Comparison of ENCODE assay signal across 22 cellular contexts in the genomic region with DNA sequence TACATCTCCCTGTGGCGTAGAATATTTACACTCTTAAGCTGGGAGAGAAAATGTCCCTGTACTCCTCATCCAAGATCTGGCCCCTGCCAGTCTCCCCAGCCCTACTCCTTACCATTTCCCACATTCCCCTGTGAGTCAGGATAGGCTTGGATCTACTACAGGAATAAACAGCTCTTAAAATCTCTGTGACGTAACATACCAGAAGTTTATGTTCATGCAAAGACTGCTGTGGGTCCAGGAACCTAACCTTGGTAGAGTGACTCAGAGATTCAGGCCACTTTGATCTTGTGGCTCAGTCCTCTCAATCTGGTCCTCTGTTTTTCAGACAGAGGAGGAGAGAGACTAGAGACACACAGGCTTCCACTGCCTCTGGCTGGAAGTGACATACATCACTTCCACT. TPM values are rescaled to one million over a fixed set of nuclear protein-coding genes. Genes with fewer than 3 reads are reported as not detected.
DNase-seq lines count a peak whose midpoint lies in the region; ATAC-seq, FAIRE-seq and TF ChIP-seq lines count a peak whose summit lies in the region.
"Had no signal": no experiment of that assay in that cellular context is flagged by ENCODE, and none has a peak within 500 bp of the region (broad histone marks: within the 10 kb centered on the region; RNA-seq: fewer than 3 reads in every experiment).

No MANE protein-coding gene starts in this region.

- H4K20me1 ChIP-seq in PC-3 (ENCODE audit: low read length), result no peaks in the 10 kb centered on the region

- no peak overlapping the region for H3K4me3 Mint-ChIP-seq in activated T-cell treated with anti-CD3 and anti-CD28 coated beads, Interleukin-2, amount 50 U/mL, for 24 hours
- H3K4me3 Mint-ChIP-seq: B cell; CD4-positive, CD25-positive, alpha-beta regulatory T cell; GM23338; IgD-negative memory B cell had no signal

- no peak overlapping the region for H3K4me3 ChIP-seq in PC-3 (ENCODE audit: low read length)
- H3K4me3 ChIP-seq in bronchial epithelial cell (ENCODE audit: low read depth, low read length), result no peak overlapping the region
- H3K4me3 ChIP-seq: GM23338 had no signal

- no peaks in the 10 kb centered on the region for H3K9me3 ChIP-seq in PC-3 (ENCODE audit: low read length)

- H3F3A ChIP-seq in PC-3 (ENCODE audit: low read length, unreplicated experiment), result no peaks in the 10 kb centered on the region

- H3K36me3 ChIP-seq in PC-3 (ENCODE audit: low read depth, low read length) (no peaks in the 10 kb centered on the region), bronchial epithelial cell (ENCODE audit: control insufficient read depth, insufficient read depth, low read length) (no peaks in the 10 kb centered on the region)

- intact Hi-C loops in PC-3 (cut with micrococcal nuclease), result no loop called here

- ATAC-seq in PC-3 (no peak), GM19328 (IDR thresholded peaks at IDR 0.05; ENCODE audit: unreplicated experiment) (no peak), GM18909 (IDR thresholded peaks at IDR 0.05; ENCODE audit: poor library complexity, unreplicated experiment) (no peak)
- ATAC-seq: GM23338 had no signal

- peaks cover 5% of the 10 kb centered on the region for H3K27me3 Mint-ChIP-seq in activated T-cell treated with anti-CD3 and anti-CD28 coated beads, Interleukin-2, amount 50 U/mL, for 24 hours

- H3K4me2 ChIP-seq in PC-3 (ENCODE audit: low read length), result no peak overlapping the region
- H3K4me2 ChIP-seq: GM23338 had no signal

- POLR2A ChIA-PET in PC-3 (lab: Charles Lee; ENCODE audit: unreplicated experiment), result no interaction called here

- H3K27ac ChIP-seq in PC-3 (ENCODE audit: low read length), result no peak overlapping the region

- no peaks in the 10 kb centered on the region for H3K79me2 ChIP-seq in PC-3 (ENCODE audit: low read length)

- H3K9me3 Mint-ChIP-seq in activated T-cell treated with anti-CD3 and anti-CD28 coated beads, Interleukin-2, amount 50 U/mL, for 24 hours, result peaks cover 4% of the 10 kb centered on the region

- FAIRE-seq in bronchial epithelial cell (lab: Jason Lieb, UNC), result no peak
- FAIRE-seq: G401.6 had no signal

- CTCF ChIA-PET in PC-3 (lab: Charles Lee), result no interaction called here

- H3K4me1 Mint-ChIP-seq in activated T-cell treated with anti-CD3 and anti-CD28 coated beads, Interleukin-2, amount 50 U/mL, for 24 hours (ENCODE audit: low read depth), result no peaks in the 10 kb centered on the region
- H3K4me1 Mint-ChIP-seq: B cell; CD4-positive, CD25-positive, alpha-beta regulatory T cell had no signal

- BruUV-seq in PC-3 (replicated peaks; lab: Mats Ljungman, UMichigan), result no TSS peak

- H2AFZ ChIP-seq in PC-3 (ENCODE audit: low read length), result no peak overlapping the region
- H2AFZ ChIP-seq: GM23338 had no signal

- H3K27ac Mint-ChIP-seq in activated T-cell treated with anti-CD3 and anti-CD28 coated beads, Interleukin-2, amount 50 U/mL, for 24 hours, result no peak overlapping the region
- H3K27ac Mint-ChIP-seq: B cell; CD4-positive, CD25-positive, alpha-beta regulatory T cell; GM23338; IgD-negative memory B cell had no signal

- H3K9me2 ChIP-seq in PC-3 (replicated peaks; ENCODE audit: low read length), result no peaks in the 10 kb centered on the region

- no peak overlapping the region for H3K9ac ChIP-seq in PC-3 (ENCODE audit: low read length)

- H3K4me1 ChIP-seq in PC-3 (ENCODE audit: insufficient read depth, low read length), result peaks cover 7% of the 10 kb centered on the region

- TF ChIP-seq CTCF in PC-3 (conservative IDR thresholded peaks at IDR 0.05; ENCODE audit: low read depth, low read length), result no peak
- no peak for TF ChIP-seq CTCF in bronchial epithelial cell (IDR thresholded peaks at IDR 0.05; ENCODE audit: insufficient read depth, low read length, severe bottlenecking)

- H3K36me3 Mint-ChIP-seq in activated T-cell treated with anti-CD3 and anti-CD28 coated beads, Interleukin-2, amount 50 U/mL, for 24 hours (ENCODE audit: low read depth), result no peaks in the 10 kb centered on the region
- H3K36me3 Mint-ChIP-seq: CD4-positive, CD25-positive, alpha-beta regulatory T cell; IgD-negative memory B cell had no signal

- H3K27me3 ChIP-seq in PC-3 (ENCODE audit: low read length), result no peaks in the 10 kb centered on the region
- H3K27me3 ChIP-seq in bronchial epithelial cell (ENCODE audit: control insufficient read depth, insufficient read depth, low read length), result no peaks in the 10 kb centered on the region

- DNase-seq in HCEC 1CT (peak; percentile 55), PC-3 (peak; percentile 60), bronchial epithelial cell (ENCODE audit: low read depth) (peak; percentile 26), kidney tubule cell (ENCODE audit: low spot score) (peak; percentile 25), AG20443 (ENCODE audit: low spot score) (no peak)
- no peak for DNase-seq in activated T-cell treated with anti-CD3 and anti-CD28 coated beads, Interleukin-2, amount 50 U/mL, for 24 hours
- DNase-seq: ACHN; CD4-positive, CD25-positive, alpha-beta regulatory T cell; Kasumi-1; NCI-H1417; NCI-H1930; NCI-H2171; NCI-H446 treated with DMSO at 0.1 percent for 48 hours; NCI-H774; SW 1271 had no signal

RNA-seq across cellular contexts. Expression of gene GPR6, which starts 38.5 kb away (rescaled TPM):
- total RNA-seq in PC-3 (2014; rRNA removed), result not detected in 2 replicates
- not detected in 2 replicates for total RNA-seq in bronchial epithelial cell
- total RNA-seq: B cell; CD4-positive, CD25-positive, alpha-beta regulatory T cell; SK-MEL-5 had no signal

Comparison
In these comparisons a context has a peak if more than half of its experiments do, and no peak if none do; other contexts are left out.
1. DNase-seq: peak in HCEC 1CT (single experiment), PC-3 (single experiment), bronchial epithelial cell (single experiment) and kidney tubule cell (single experiment); none in activated T-cell treated with anti-CD3 and anti-CD28 coated beads, Interleukin-2, amount 50 U/mL, for 24 hours (single experiment) and AG20443 (single experiment).